ENCODE assay signal across 1 cellular context in the genomic region with DNA sequence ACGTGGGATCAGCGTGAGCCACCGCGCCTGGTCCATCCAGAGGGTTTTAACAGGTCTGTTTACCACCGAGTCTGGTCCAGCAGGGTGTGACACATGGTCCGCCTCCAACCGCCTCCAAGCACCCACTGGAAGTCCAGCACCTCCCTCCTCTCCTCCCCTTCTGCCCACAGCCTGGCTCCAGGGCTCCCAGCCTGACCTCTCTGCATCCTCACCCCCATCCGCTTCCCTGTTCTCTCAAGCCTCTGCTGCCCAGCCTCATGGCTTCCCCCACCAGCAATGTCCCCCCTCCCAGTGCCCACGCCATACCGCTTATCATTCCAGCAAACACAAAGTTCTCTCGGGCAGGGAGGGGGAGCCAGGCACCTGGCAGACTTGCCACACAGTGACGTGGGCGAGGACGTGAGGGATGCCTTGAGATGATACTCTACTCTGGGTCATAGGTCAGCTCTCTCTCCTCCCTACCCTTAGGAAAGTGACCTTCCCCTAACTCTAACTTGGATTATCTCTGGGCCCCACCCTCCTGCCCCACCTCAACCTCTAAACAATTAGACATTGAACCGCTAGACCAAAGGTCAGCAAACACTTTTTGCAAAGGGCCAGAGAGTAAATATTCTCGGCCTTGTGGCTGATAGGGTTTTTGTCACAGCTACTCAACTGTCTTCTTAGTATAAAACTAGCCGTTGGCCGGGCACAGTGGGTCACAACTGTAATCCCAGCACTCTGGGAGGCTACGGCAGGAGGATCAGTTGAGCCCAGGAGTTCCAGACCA.
TF ChIP-seq lines count a peak whose summit lies in the region.

No MANE protein-coding gene starts in this region.

TF ChIP-seq in HepG2, 621 proteins besides CTCF, POLR2A, EP300 and RAD21 (continued from another document and continues in another):
- TF ChIP-seq DMAP1 (CRISPR knock-in tag; IDR thresholded peaks at IDR 0.05), result peak; percentile 95
- no peak for TF ChIP-seq ZNF883 (CRISPR knock-in tag; IDR thresholded peaks at IDR 0.05; ENCODE audit: not compliant biosample characterization)
- TF ChIP-seq, protein P1, sequence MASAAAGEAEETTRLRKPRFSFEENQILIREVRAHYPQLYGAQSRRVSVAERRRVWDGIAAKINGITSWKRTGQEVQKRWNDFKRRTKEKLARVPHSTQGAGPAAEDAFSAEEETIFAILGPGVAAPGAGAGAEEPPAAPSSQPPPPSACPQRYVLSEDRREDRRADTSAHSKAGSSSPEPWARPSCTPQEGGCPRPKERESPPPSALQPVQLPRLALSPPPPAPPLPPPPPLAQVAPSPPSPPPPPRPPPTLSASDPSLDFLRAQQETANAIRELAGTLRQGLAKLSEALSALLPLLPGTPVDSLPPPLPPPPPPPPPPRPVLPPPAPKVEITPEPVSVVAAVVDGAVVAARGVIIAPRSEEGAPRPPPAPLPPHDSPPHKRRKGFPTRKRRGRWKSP (CRISPR knock-in tag; IDR thresholded peaks at IDR 0.05), result peak; percentile 48; the same call in 1 of the 2 replicates
- TF ChIP-seq, protein P2, sequence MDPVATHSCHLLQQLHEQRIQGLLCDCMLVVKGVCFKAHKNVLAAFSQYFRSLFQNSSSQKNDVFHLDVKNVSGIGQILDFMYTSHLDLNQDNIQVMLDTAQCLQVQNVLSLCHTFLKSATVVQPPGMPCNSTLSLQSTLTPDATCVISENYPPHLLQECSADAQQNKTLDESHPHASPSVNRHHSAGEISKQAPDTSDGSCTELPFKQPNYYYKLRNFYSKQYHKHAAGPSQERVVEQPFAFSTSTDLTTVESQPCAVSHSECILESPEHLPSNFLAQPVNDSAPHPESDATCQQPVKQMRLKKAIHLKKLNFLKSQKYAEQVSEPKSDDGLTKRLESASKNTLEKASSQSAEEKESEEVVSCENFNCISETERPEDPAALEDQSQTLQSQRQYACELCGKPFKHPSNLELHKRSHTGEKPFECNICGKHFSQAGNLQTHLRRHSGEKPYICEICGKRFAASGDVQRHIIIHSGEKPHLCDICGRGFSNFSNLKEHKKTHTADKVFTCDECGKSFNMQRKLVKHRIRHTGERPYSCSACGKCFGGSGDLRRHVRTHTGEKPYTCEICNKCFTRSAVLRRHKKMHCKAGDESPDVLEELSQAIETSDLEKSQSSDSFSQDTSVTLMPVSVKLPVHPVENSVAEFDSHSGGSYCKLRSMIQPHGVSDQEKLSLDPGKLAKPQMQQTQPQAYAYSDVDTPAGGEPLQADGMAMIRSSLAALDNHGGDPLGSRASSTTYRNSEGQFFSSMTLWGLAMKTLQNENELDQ (CRISPR knock-in tag; IDR thresholded peaks at IDR 0.05; ENCODE audit: borderline replicate concordance), result 0 out of 2 replicates have a peak, but pooled peaks have one; percentile 33
- TF ChIP-seq, protein P3, sequence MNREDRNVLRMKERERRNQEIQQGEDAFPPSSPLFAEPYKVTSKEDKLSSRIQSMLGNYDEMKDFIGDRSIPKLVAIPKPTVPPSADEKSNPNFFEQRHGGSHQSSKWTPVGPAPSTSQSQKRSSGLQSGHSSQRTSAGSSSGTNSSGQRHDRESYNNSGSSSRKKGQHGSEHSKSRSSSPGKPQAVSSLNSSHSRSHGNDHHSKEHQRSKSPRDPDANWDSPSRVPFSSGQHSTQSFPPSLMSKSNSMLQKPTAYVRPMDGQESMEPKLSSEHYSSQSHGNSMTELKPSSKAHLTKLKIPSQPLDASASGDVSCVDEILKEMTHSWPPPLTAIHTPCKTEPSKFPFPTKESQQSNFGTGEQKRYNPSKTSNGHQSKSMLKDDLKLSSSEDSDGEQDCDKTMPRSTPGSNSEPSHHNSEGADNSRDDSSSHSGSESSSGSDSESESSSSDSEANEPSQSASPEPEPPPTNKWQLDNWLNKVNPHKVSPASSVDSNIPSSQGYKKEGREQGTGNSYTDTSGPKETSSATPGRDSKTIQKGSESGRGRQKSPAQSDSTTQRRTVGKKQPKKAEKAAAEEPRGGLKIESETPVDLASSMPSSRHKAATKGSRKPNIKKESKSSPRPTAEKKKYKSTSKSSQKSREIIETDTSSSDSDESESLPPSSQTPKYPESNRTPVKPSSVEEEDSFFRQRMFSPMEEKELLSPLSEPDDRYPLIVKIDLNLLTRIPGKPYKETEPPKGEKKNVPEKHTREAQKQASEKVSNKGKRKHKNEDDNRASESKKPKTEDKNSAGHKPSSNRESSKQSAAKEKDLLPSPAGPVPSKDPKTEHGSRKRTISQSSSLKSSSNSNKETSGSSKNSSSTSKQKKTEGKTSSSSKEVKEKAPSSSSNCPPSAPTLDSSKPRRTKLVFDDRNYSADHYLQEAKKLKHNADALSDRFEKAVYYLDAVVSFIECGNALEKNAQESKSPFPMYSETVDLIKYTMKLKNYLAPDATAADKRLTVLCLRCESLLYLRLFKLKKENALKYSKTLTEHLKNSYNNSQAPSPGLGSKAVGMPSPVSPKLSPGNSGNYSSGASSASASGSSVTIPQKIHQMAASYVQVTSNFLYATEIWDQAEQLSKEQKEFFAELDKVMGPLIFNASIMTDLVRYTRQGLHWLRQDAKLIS (CRISPR knock-in tag; IDR thresholded peaks at IDR 0.05), result no peak
- TF ChIP-seq PPARG (CRISPR knock-in tag; conservative IDR thresholded peaks at IDR 0.05), result peak; percentile 96
- TF ChIP-seq, protein P4, sequence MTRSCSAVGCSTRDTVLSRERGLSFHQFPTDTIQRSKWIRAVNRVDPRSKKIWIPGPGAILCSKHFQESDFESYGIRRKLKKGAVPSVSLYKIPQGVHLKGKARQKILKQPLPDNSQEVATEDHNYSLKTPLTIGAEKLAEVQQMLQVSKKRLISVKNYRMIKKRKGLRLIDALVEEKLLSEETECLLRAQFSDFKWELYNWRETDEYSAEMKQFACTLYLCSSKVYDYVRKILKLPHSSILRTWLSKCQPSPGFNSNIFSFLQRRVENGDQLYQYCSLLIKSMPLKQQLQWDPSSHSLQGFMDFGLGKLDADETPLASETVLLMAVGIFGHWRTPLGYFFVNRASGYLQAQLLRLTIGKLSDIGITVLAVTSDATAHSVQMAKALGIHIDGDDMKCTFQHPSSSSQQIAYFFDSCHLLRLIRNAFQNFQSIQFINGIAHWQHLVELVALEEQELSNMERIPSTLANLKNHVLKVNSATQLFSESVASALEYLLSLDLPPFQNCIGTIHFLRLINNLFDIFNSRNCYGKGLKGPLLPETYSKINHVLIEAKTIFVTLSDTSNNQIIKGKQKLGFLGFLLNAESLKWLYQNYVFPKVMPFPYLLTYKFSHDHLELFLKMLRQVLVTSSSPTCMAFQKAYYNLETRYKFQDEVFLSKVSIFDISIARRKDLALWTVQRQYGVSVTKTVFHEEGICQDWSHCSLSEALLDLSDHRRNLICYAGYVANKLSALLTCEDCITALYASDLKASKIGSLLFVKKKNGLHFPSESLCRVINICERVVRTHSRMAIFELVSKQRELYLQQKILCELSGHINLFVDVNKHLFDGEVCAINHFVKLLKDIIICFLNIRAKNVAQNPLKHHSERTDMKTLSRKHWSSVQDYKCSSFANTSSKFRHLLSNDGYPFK (CRISPR knock-in tag; IDR thresholded peaks at IDR 0.05; ENCODE audit: borderline replicate concordance), result peak; percentile 71; the same call in 1 of the 2 replicates
- TF ChIP-seq ATF7 (IDR thresholded peaks at IDR 0.05), result no peak
- TF ChIP-seq ATF7 (CRISPR knock-in tag; IDR thresholded peaks at IDR 0.05), result peak; percentile 27; the same call in 1 of the 2 replicates
- no peak for TF ChIP-seq REXO4 (CRISPR knock-in tag; IDR thresholded peaks at IDR 0.05; ENCODE audit: borderline replicate concordance)
- TF ChIP-seq REL (CRISPR knock-in tag; conservative IDR thresholded peaks at IDR 0.05), result 0 out of 2 replicates have a peak, but pooled peaks have one; percentile 57
- TF ChIP-seq ZNF343 (CRISPR knock-in tag; IDR thresholded peaks at IDR 0.05), result no peak
- TF ChIP-seq, protein P5, sequence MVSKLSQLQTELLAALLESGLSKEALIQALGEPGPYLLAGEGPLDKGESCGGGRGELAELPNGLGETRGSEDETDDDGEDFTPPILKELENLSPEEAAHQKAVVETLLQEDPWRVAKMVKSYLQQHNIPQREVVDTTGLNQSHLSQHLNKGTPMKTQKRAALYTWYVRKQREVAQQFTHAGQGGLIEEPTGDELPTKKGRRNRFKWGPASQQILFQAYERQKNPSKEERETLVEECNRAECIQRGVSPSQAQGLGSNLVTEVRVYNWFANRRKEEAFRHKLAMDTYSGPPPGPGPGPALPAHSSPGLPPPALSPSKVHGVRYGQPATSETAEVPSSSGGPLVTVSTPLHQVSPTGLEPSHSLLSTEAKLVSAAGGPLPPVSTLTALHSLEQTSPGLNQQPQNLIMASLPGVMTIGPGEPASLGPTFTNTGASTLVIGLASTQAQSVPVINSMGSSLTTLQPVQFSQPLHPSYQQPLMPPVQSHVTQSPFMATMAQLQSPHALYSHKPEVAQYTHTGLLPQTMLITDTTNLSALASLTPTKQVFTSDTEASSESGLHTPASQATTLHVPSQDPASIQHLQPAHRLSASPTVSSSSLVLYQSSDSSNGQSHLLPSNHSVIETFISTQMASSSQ (IDR thresholded peaks at IDR 0.05; ENCODE audit: low read depth), result no peak
- TF ChIP-seq, protein P5 (CRISPR knock-in tag; IDR thresholded peaks at IDR 0.05; ENCODE audit: borderline replicate concordance), result peak; percentile 92; the same call in 1 of the 2 replicates
- TF ChIP-seq, protein P6, sequence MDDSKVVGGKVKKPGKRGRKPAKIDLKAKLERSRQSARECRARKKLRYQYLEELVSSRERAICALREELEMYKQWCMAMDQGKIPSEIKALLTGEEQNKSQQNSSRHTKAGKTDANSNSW (CRISPR knock-in tag; IDR thresholded peaks at IDR 0.05; ENCODE audit: borderline replicate concordance), result peak; percentile 25; the same call in 1 of the 2 replicates
- no peak for TF ChIP-seq SCMH1 (CRISPR knock-in tag; IDR thresholded peaks at IDR 0.05; ENCODE audit: borderline replicate concordance)
- no peak for TF ChIP-seq ZNF354B (CRISPR knock-in tag; IDR thresholded peaks at IDR 0.05)
- TF ChIP-seq, protein P7, sequence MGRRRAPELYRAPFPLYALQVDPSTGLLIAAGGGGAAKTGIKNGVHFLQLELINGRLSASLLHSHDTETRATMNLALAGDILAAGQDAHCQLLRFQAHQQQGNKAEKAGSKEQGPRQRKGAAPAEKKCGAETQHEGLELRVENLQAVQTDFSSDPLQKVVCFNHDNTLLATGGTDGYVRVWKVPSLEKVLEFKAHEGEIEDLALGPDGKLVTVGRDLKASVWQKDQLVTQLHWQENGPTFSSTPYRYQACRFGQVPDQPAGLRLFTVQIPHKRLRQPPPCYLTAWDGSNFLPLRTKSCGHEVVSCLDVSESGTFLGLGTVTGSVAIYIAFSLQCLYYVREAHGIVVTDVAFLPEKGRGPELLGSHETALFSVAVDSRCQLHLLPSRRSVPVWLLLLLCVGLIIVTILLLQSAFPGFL (CRISPR knock-in tag; IDR thresholded peaks at IDR 0.05), result no peak
- no peak for TF ChIP-seq RARG (CRISPR knock-in tag; IDR thresholded peaks at IDR 0.05; ENCODE audit: low read depth)
- peak; percentile 41; the same call in 1 of the 2 replicates for TF ChIP-seq KMT2B (CRISPR knock-in tag; IDR thresholded peaks at IDR 0.05)
- TF ChIP-seq ZNF749 (CRISPR knock-in tag; IDR thresholded peaks at IDR 0.05; ENCODE audit: borderline replicate concordance), result no peak
- TF ChIP-seq ZNF160 (CRISPR knock-in tag; IDR thresholded peaks at IDR 0.05), result no peak
- peak; percentile 85; the same call in 1 of the 2 replicates for TF ChIP-seq ZFP1 (CRISPR knock-in tag; IDR thresholded peaks at IDR 0.05)
- no peak for TF ChIP-seq ZNF251 (CRISPR knock-in tag; IDR thresholded peaks at IDR 0.05)
- TF ChIP-seq ONECUT2 (CRISPR knock-in tag; IDR thresholded peaks at IDR 0.05), result no peak
- peak; percentile 95 for TF ChIP-seq ZBTB7B (CRISPR knock-in tag; IDR thresholded peaks at IDR 0.05)
- no peak for TF ChIP-seq TMF1 (CRISPR knock-in tag; IDR thresholded peaks at IDR 0.05; ENCODE audit: low read depth)
- peak; percentile 82; the same call in 1 of the 2 replicates for TF ChIP-seq ZNF136 (CRISPR knock-in tag; IDR thresholded peaks at IDR 0.05; ENCODE audit: low read depth)
- TF ChIP-seq, protein P8, sequence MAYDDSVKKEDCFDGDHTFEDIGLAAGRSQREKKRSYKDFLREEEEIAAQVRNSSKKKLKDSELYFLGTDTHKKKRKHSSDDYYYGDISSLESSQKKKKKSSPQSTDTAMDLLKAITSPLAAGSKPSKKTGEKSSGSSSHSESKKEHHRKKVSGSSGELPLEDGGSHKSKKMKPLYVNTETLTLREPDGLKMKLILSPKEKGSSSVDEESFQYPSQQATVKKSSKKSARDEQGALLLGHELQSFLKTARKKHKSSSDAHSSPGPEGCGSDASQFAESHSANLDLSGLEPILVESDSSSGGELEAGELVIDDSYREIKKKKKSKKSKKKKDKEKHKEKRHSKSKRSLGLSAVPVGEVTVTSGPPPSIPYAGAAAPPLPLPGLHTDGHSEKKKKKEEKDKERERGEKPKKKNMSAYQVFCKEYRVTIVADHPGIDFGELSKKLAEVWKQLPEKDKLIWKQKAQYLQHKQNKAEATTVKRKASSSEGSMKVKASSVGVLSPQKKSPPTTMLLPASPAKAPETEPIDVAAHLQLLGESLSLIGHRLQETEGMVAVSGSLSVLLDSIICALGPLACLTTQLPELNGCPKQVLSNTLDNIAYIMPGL (CRISPR knock-in tag; IDR thresholded peaks at IDR 0.05; ENCODE audit: borderline replicate concordance in 1 of 2, low read depth in 1 of 2), result peak in 1 of 2 experiments; percentile 82; a peak in 1 of 4 replicates
- TF ChIP-seq, protein P9, sequence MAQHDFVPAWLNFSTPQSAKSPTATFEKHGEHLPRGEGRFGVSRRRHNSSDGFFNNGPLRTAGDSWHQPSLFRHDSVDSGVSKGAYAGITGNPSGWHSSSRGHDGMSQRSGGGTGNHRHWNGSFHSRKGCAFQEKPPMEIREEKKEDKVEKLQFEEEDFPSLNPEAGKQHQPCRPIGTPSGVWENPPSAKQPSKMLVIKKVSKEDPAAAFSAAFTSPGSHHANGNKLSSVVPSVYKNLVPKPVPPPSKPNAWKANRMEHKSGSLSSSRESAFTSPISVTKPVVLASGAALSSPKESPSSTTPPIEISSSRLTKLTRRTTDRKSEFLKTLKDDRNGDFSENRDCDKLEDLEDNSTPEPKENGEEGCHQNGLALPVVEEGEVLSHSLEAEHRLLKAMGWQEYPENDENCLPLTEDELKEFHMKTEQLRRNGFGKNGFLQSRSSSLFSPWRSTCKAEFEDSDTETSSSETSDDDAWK (CRISPR knock-in tag; IDR thresholded peaks at IDR 0.05), result no peak
- TF ChIP-seq NCOA1 (CRISPR knock-in tag; IDR thresholded peaks at IDR 0.05), result no peak
- peak; percentile 55; the same call in 1 of the 2 replicates for TF ChIP-seq ZSCAN21 (CRISPR knock-in tag; IDR thresholded peaks at IDR 0.05; ENCODE audit: borderline replicate concordance)
- TF ChIP-seq TEAD3 (CRISPR knock-in tag; optimal IDR thresholded peaks at IDR 0.05; ENCODE audit: borderline replicate concordance), result peak; percentile 90
- TF ChIP-seq ZNF207 (IDR thresholded peaks at IDR 0.05; ENCODE audit: borderline replicate concordance), result no peak
